In genomic region chr1:208225954-208226937, GRCh38 we compare ENCODE assay signal across 12 cellular contexts. TPM values are rescaled to one million over a fixed set of nuclear protein-coding genes. Genes with fewer than 3 reads are reported as not detected.
DNase-seq lines count a peak whose midpoint lies in the region; ATAC-seq and TF ChIP-seq lines count a peak whose summit lies in the region.
"Had no signal": no experiment of that assay in that cellular context is flagged by ENCODE, and none has a peak within 500 bp of the region (broad histone marks: within the 10 kb centered on the region; RNA-seq: fewer than 3 reads in every experiment).

No MANE protein-coding gene starts in this region.

- H3K27me3 ChIP-seq in cardiac muscle cell (no peaks in the 10 kb centered on the region), prostate gland (replicated peaks; ENCODE audit: insufficient read depth) (no peaks in the 10 kb centered on the region)

- 67% methylated on average over 13 of the region's 13 CpGs for WGBS in prostate gland

- H3K9me3 ChIP-seq in cardiac muscle cell (ENCODE audit: low read depth): no peaks in the 10 kb centered on the region
- no peaks in the 10 kb centered on the region for H3K9me3 ChIP-seq in prostate gland

- TF ChIP-seq POLR2A in prostate gland (IDR thresholded peaks at IDR 0.05): no peak

- DNase-seq in cardiac muscle cell (ENCODE audit: low read depth in 1 of 2, low spot score in 1 of 2) (peak in 1 of 2 donors; percentile 57), cardiac septum (ENCODE audit: low spot score) (no peak), hepatic stellate cell (ENCODE audit: low spot score) (peak; percentile 59), prostate gland (ENCODE audit: low spot score) (no peak), RPMI8226 (no peak), 8988T (no peak), NCI-H146 (lab: John Stamatoyannopoulos, UW) (no peak)
- DNase-seq: ACHN; activated CD4-positive, alpha-beta T cell treated with anti-CD3 and anti-CD28 coated beads, Interleukin-2, amount 10 ng/mL, durations not matched to agents 7 days and 5 days; NCI-H1092 treated with DMSO at 0.1 percent for 48 hours; NCI-H446 treated with DMSO at 0.1 percent for 48 hours had no signal

- H3K27ac ChIP-seq in cardiac muscle cell (peak overlapping the region; percentile 73), prostate gland (peak overlapping the region; percentile 34 to 44)

- H3K36me3 ChIP-seq in cardiac muscle cell (no peaks in the 10 kb centered on the region), prostate gland (no peaks in the 10 kb centered on the region)

- peaks cover 44% of the 10 kb centered on the region for H3K4me1 ChIP-seq in cardiac muscle cell (ENCODE audit: low read depth)
- no peaks in the 10 kb centered on the region for H3K4me1 ChIP-seq in prostate gland (replicated peaks)

- ATAC-seq in HG02610 (IDR thresholded peaks at IDR 0.05; ENCODE audit: unreplicated experiment): no peak

- intact Hi-C loops in cardiac septum (cut with DNase I) (no loop called here), prostate gland (cut with DNase I) (no loop called here)

- TF ChIP-seq CTCF in cardiac muscle cell (IDR thresholded peaks at IDR 0.05; ENCODE audit: low read depth, low read length): no peak
- TF ChIP-seq CTCF in prostate gland (IDR thresholded peaks at IDR 0.05): no peak

- H3K4me3 ChIP-seq in cardiac muscle cell (no peak overlapping the region), prostate gland (no peak overlapping the region)

RNA-seq across cellular contexts. Expression of gene PLXNA2, which starts 17.9 kb away (rescaled TPM):
- total RNA-seq in cardiac muscle cell (35.1 and 55.3 TPM in 2 replicates), cardiac septum (23.8 TPM), prostate gland (1 to 10 TPM; 7.3 to 8.9 TPM)
- polyA plus RNA-seq in cardiac muscle cell: 23.2 and 35.6 TPM in 2 replicates
